In genomic region chr7:30430300-30430699, GRCh38 we compare ENCODE assay signal across 12 cellular contexts. TPM values are rescaled to one million over a fixed set of nuclear protein-coding genes. Genes with fewer than 3 reads are reported as not detected.
DNase-seq lines count a peak whose midpoint lies in the region; TF ChIP-seq lines count a peak whose summit lies in the region.
"Had no signal": no experiment of that assay in that cellular context is flagged by ENCODE, and none has a peak within 500 bp of the region (broad histone marks: within the 10 kb centered on the region; RNA-seq: fewer than 3 reads in every experiment).

No MANE protein-coding gene starts in this region.

- no peak overlapping the region for H3K9ac ChIP-seq in stomach smooth muscle (ENCODE audit: low read length in 2 of 2)

- no peaks in the 10 kb centered on the region for H3K27me3 Mint-ChIP-seq in activated T-helper 1 cell treated with anti-CD3 and anti-CD28 coated beads, Interleukin-12 subunit alpha, Interleukin-12 subunit beta, Interleukin-2, Interleukin-4 antibody, amounts not matched to agents 30 ng/mL and 10 ng/mL and 1 ng/mL, durations not matched to agents 14 hours and 24 hours and 36 hours (ENCODE audit: insufficient read depth)
- H3K27me3 Mint-ChIP-seq: IgD-negative memory B cell had no signal

- H3K9me3 ChIP-seq in left ventricle myocardium inferior (replicated peaks) (no peaks in the 10 kb centered on the region), stomach smooth muscle (ENCODE audit: control insufficient read depth in 2 of 2, low read length in 2 of 2) (no peaks in the 10 kb centered on the region)

- H3K4me1 ChIP-seq in left ventricle myocardium inferior (peaks cover 66% of the 10 kb centered on the region), stomach smooth muscle (ENCODE audit: control insufficient read depth, insufficient read depth, low read length) (peaks cover 33% of the 10 kb centered on the region)

- TF ChIP-seq CTCF in left ventricle myocardium inferior (IDR thresholded peaks at IDR 0.05; ENCODE audit: borderline replicate concordance) = no peak

- peaks cover 84% of the 10 kb centered on the region for H3K36me3 ChIP-seq in left ventricle myocardium inferior
- H3K36me3 ChIP-seq in stomach smooth muscle (ENCODE audit: control insufficient read depth in 2 of 2, insufficient read depth in 2 of 2, low read length in 2 of 2) = peaks cover 0 to 14% of the 10 kb centered on the region in 2 donors

- H3K4me1 Mint-ChIP-seq in activated T-helper 1 cell treated with anti-CD3 and anti-CD28 coated beads, Interleukin-12 subunit alpha, Interleukin-12 subunit beta, Interleukin-2, Interleukin-4 antibody, amounts not matched to agents 30 ng/mL and 10 ng/mL and 1 ng/mL, durations not matched to agents 14 hours and 24 hours and 36 hours (ENCODE audit: low read depth) = no peaks in the 10 kb centered on the region

- no peak overlapping the region for H3K4me3 ChIP-seq in left ventricle myocardium inferior
- no peak overlapping the region for H3K4me3 ChIP-seq in stomach smooth muscle (ENCODE audit: low read length in 2 of 2)

- no peaks in the 10 kb centered on the region for H3K9me3 Mint-ChIP-seq in activated T-helper 1 cell treated with anti-CD3 and anti-CD28 coated beads, Interleukin-12 subunit alpha, Interleukin-12 subunit beta, Interleukin-2, Interleukin-4 antibody, amounts not matched to agents 30 ng/mL and 10 ng/mL and 1 ng/mL, durations not matched to agents 14 hours and 24 hours and 36 hours
- H3K9me3 Mint-ChIP-seq: activated naive CD4-positive, alpha-beta T cell treated with anti-CD3 and anti-CD28 coated beads for 36 hours; IgD-negative memory B cell; WTC11 had no signal

- DNase-seq in SIG-M5 treated with dmso at 0.1 percent for 504 hours (lab: John Stamatoyannopoulos, UW; ENCODE audit: unreplicated experiment) (peak; percentile 54), SIG-M5 (lab: John Stamatoyannopoulos, UW) (no peak), NCI-H2227 (lab: John Stamatoyannopoulos, UW; ENCODE audit: unreplicated experiment) (peak; percentile 55), left ventricle myocardium inferior (no peak), NAMALWA (ENCODE audit: low spot score) (no peak)
- DNase-seq in stimulated activated CD4-positive, alpha-beta T cell treated with anti-CD3 and anti-CD28 coated beads, Interleukin-4, amount 100 ng/mL, for 1 hour = no peak
- no peak for DNase-seq in activated T-helper 1 cell treated with anti-CD3 and anti-CD28 coated beads, Interleukin-12 subunit alpha, Interleukin-12 subunit beta, Interleukin-2, Interleukin-4 antibody, amounts not matched to agents 30 ng/mL and 10 ng/mL and 1 ng/mL, durations not matched to agents 14 hours and 24 hours and 36 hours (ENCODE audit: low spot score)
- DNase-seq: activated naive CD4-positive, alpha-beta T cell treated with anti-CD3 and anti-CD28 coated beads for 36 hours; effector memory CD4-positive, alpha-beta T cell had no signal

- peak overlapping the region; percentile 32 for H3K27ac ChIP-seq in left ventricle myocardium inferior (replicated peaks)
- peak overlapping the region; percentile 19 for H3K27ac ChIP-seq in stomach smooth muscle (ENCODE audit: low read length)

- no peak overlapping the region for H3K4me3 Mint-ChIP-seq in activated T-helper 1 cell treated with anti-CD3 and anti-CD28 coated beads, Interleukin-12 subunit alpha, Interleukin-12 subunit beta, Interleukin-2, Interleukin-4 antibody, amounts not matched to agents 30 ng/mL and 10 ng/mL and 1 ng/mL, durations not matched to agents 14 hours and 24 hours and 36 hours
- H3K4me3 Mint-ChIP-seq: activated naive CD4-positive, alpha-beta T cell treated with anti-CD3 and anti-CD28 coated beads for 36 hours; WTC11 had no signal

- no peak overlapping the region for H3K27ac Mint-ChIP-seq in activated T-helper 1 cell treated with anti-CD3 and anti-CD28 coated beads, Interleukin-12 subunit alpha, Interleukin-12 subunit beta, Interleukin-2, Interleukin-4 antibody, amounts not matched to agents 30 ng/mL and 10 ng/mL and 1 ng/mL, durations not matched to agents 14 hours and 24 hours and 36 hours
- H3K27ac Mint-ChIP-seq: activated naive CD4-positive, alpha-beta T cell treated with anti-CD3 and anti-CD28 coated beads for 36 hours; WTC11 had no signal

- H3K27me3 ChIP-seq in left ventricle myocardium inferior (ENCODE audit: low read depth) (no peaks in the 10 kb centered on the region), stomach smooth muscle (ENCODE audit: control insufficient read depth in 1 of 2, insufficient read depth in 2 of 2, low read length in 2 of 2) (no peaks in the 10 kb centered on the region)

- intact Hi-C loops in left ventricle myocardium inferior (cut with micrococcal nuclease) = no loop called here
- intact Hi-C loops in activated T-helper 1 cell treated with anti-CD3 and anti-CD28 coated beads, Interleukin-12 subunit alpha, Interleukin-12 subunit beta, Interleukin-2, Interleukin-4 antibody, amounts not matched to agents 30 ng/mL and 10 ng/mL and 1 ng/mL, durations not matched to agents 14 hours and 24 hours and 36 hours (cut with micrococcal nuclease) = no loop called here

- peaks cover 37% of the 10 kb centered on the region for H3K36me3 Mint-ChIP-seq in activated T-helper 1 cell treated with anti-CD3 and anti-CD28 coated beads, Interleukin-12 subunit alpha, Interleukin-12 subunit beta, Interleukin-2, Interleukin-4 antibody, amounts not matched to agents 30 ng/mL and 10 ng/mL and 1 ng/mL, durations not matched to agents 14 hours and 24 hours and 36 hours (ENCODE audit: low read depth)
- H3K36me3 Mint-ChIP-seq: WTC11 had no signal

RNA-seq across cellular contexts. Expression of gene NOD1, which starts 48.3 kb away (rescaled TPM):
- 7.0 TPM for total RNA-seq in left ventricle myocardium inferior
- total RNA-seq in activated T-helper 1 cell treated with anti-CD3 and anti-CD28 coated beads, Interleukin-12 subunit alpha, Interleukin-12 subunit beta, Interleukin-2, Interleukin-4 antibody, amounts not matched to agents 30 ng/mL and 10 ng/mL and 1 ng/mL, durations not matched to agents 14 hours and 24 hours and 36 hours = 9.1 and 13.1 TPM in 2 replicates

Comparison
In these comparisons a context has a peak if more than half of its experiments do, and no peak if none do; other contexts are left out.
1. DNase-seq: peak in SIG-M5 treated with dmso at 0.1 percent for 504 hours (single experiment) and NCI-H2227 (single experiment); none in SIG-M5 (single experiment), left ventricle myocardium inferior (single experiment), stimulated activated CD4-positive, alpha-beta T cell treated with anti-CD3 and anti-CD28 coated beads, Interleukin-4, amount 100 ng/mL, for 1 hour (single experiment), activated T-helper 1 cell treated with anti-CD3 and anti-CD28 coated beads, Interleukin-12 subunit alpha, Interleukin-12 subunit beta, Interleukin-2, Interleukin-4 antibody, amounts not matched to agents 30 ng/mL and 10 ng/mL and 1 ng/mL, durations not matched to agents 14 hours and 24 hours and 36 hours (single experiment) and NAMALWA (single experiment).